In the genomic region with DNA sequence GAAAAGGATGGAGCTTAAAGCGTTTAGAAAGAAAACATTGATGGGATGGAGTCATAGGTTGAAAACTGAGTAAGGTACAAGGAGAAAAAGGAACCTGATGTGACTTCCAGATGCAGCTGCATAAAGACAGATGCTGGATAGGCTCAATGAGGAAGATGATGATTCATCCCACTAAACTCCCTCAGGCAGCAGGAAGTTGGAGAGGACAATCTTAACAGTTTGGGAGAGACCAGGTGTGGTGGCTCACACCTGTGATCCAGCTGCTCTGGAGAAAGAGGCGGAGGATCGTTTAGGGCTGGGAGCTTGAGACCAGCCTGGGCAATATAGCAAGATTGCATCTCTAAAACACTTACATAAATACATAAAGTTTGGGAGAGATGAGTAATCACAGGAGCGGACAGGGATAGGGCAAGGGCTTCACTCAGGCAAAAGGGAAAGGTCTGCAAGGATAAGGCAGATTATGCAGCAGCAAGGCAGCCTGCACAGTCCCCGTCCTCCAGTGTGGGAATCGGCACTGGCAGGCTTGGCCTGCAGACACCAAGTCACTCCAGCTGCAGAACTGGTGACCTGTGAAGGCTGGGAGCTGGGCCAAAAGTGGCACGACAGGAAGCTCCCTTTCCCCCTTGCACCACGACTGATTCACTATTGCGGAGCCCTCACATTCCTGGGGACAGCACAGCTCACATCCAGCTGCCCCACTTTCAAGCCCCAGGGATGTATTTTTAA, we compare ENCODE assay signal across 18 cellular contexts.
DNase-seq lines count a peak whose midpoint lies in the region; ATAC-seq, FAIRE-seq and TF ChIP-seq lines count a peak whose summit lies in the region.
"Had no signal": no experiment of that assay in that cellular context is flagged by ENCODE, and none has a peak within 500 bp of the region (broad histone marks: within the 10 kb centered on the region; RNA-seq: fewer than 3 reads in every experiment).

No MANE protein-coding gene starts in this region.

- H3K4me2 ChIP-seq in keratinocyte (ENCODE audit: control insufficient read depth, extremely low read depth, insufficient read depth, low read depth, low read length), result no peak overlapping the region

- intact Hi-C loops in colonic mucosa (cut with DNase I), result no loop called here

- peak; percentile 54 for DNase-seq in A172 (ENCODE audit: low spot score)
- peak; percentile 31 for DNase-seq in HK-2 (ENCODE audit: unreplicated experiment)
- DNase-seq in colonic mucosa, result peak; percentile 38
- peak; percentile 73 for DNase-seq in keratinocyte (ENCODE audit: low read depth, low spot score)
- DNase-seq in NCI-H748 (lab: John Stamatoyannopoulos, UW; ENCODE audit: unreplicated experiment), result no peak
- DNase-seq in mesenteric fat pad (ENCODE audit: low spot score), result no peak
- DNase-seq: activated B cell treated with CpG ODN at 0.5 μM for 24 hours; activated CD8-positive, alpha-beta memory T cell treated with anti-CD3 and anti-CD28 coated beads, Interleukin-2, amount 10 ng/mL, durations not matched to agents 7 days and 5 days; activated gamma-delta T cell; amniotic stem cell; foreskin fibroblast; H9; NCI-H1930; NCI-H526 had no signal

- no peak for ATAC-seq in HG03025 (IDR thresholded peaks at IDR 0.05; ENCODE audit: low FRiP score, unreplicated experiment)
- ATAC-seq in HG02610 (IDR thresholded peaks at IDR 0.05; ENCODE audit: unreplicated experiment), result no peak
- ATAC-seq: activated CD8-positive, alpha-beta memory T cell treated with anti-CD3 and anti-CD28 coated beads, Interleukin-2, amount 10 ng/mL, durations not matched to agents 7 days and 5 days; natural killer cell treated with Interleukin-12 subunit alpha and Interleukin-12 subunit beta and Interleukin-15 and Interleukin-18, amount 100 ng/mL, for 72 hours had no signal

- no peaks in the 10 kb centered on the region for H3K9me1 ChIP-seq in keratinocyte (ENCODE audit: control insufficient read depth, extremely low read depth, insufficient read depth, low read length)

- H3K4me3 ChIP-seq in colonic mucosa (no peak overlapping the region), keratinocyte (ENCODE audit: control insufficient read depth in 2 of 3, extremely low read depth in 1 of 3, insufficient read depth in 2 of 3, low read depth in 1 of 3, low read length in 3 of 3) (no peak overlapping the region)

- TF ChIP-seq CTCF in colonic mucosa (IDR thresholded peaks at IDR 0.05), result no peak
- TF ChIP-seq CTCF in keratinocyte (optimal IDR thresholded peaks at IDR 0.05 in 1 of 3, IDR thresholded peaks at IDR 0.05 in 1 of 3, conservative IDR thresholded peaks at IDR 0.05 in 1 of 3; ENCODE audit: extremely low read depth in 1 of 3, insufficient read depth in 2 of 3, low read length in 3 of 3), result no peak

- peak; percentile 89 for FAIRE-seq in keratinocyte (lab: Jason Lieb, UNC)
- FAIRE-seq: HTR-8/SVneo had no signal

- no peaks in the 10 kb centered on the region for H3K4me1 ChIP-seq in colonic mucosa
- H3K4me1 ChIP-seq in keratinocyte (ENCODE audit: control insufficient read depth, extremely low read depth, insufficient read depth, low read length), result peaks cover 6% of the 10 kb centered on the region

- H2AFZ ChIP-seq in keratinocyte (ENCODE audit: control insufficient read depth, low read length), result no peak overlapping the region

- H3K9me3 ChIP-seq in colonic mucosa, result no peaks in the 10 kb centered on the region
- H3K9me3 ChIP-seq in keratinocyte (ENCODE audit: control insufficient read depth, low read depth, low read length), result no peaks in the 10 kb centered on the region

- H3K79me2 ChIP-seq in keratinocyte (ENCODE audit: control insufficient read depth, insufficient read depth, low read length), result no peaks in the 10 kb centered on the region

- dilution Hi-C loops in keratinocyte (cut with MboI; ENCODE audit: extremely low pct_ligation_motif_present, low sequenced_read_pairs), result no loop called here

- no peaks in the 10 kb centered on the region for H4K20me1 ChIP-seq in keratinocyte (ENCODE audit: control insufficient read depth, extremely low read depth, insufficient read depth, low read length)

- no peak overlapping the region for H3K9ac ChIP-seq in colonic mucosa (ENCODE audit: low read depth in 2 of 2, low read length in 2 of 2)
- no peak overlapping the region for H3K9ac ChIP-seq in keratinocyte (ENCODE audit: control insufficient read depth, extremely low read depth, insufficient read depth, low read length)

- H3K36me3 ChIP-seq in colonic mucosa (no peaks in the 10 kb centered on the region), keratinocyte (ENCODE audit: control insufficient read depth in 2 of 2, extremely low read depth in 1 of 2, insufficient read depth in 2 of 2, low read length in 2 of 2) (no peaks in the 10 kb centered on the region)

- H3K27ac ChIP-seq in colonic mucosa (no peak overlapping the region), keratinocyte (ENCODE audit: control insufficient read depth, insufficient read depth, low read length) (no peak overlapping the region)

- H3K27me3 ChIP-seq in colonic mucosa (no peaks in the 10 kb centered on the region), keratinocyte (ENCODE audit: control insufficient read depth, extremely low read depth, insufficient read depth, low read length) (no peaks in the 10 kb centered on the region)

Comparison
In these comparisons a context has a peak if more than half of its experiments do, and no peak if none do; other contexts are left out.
1. DNase-seq: peak in A172 (single experiment), HK-2 (single experiment), colonic mucosa (single experiment) and keratinocyte (single experiment); none in NCI-H748 (single experiment) and mesenteric fat pad (single experiment).